In genomic region chr20:61998343-61999121, GRCh38 we compare ENCODE assay signal across 1 cellular context.
TF ChIP-seq lines count a peak whose summit lies in the region.

No MANE protein-coding gene starts in this region.

TF ChIP-seq in GM23338, 12 proteins besides CTCF, POLR2A, EP300 and RAD21 (continued from another document):
- TF ChIP-seq ZNF462 (CRISPR knock-in tag; IDR thresholded peaks at IDR 0.05), result no peak
- no peak for TF ChIP-seq ZNF331 (CRISPR knock-in tag; IDR thresholded peaks at IDR 0.05; ENCODE audit: low read depth)
TF ChIP-seq in GM23338: peak in this region for 0.
